In the genomic region with DNA sequence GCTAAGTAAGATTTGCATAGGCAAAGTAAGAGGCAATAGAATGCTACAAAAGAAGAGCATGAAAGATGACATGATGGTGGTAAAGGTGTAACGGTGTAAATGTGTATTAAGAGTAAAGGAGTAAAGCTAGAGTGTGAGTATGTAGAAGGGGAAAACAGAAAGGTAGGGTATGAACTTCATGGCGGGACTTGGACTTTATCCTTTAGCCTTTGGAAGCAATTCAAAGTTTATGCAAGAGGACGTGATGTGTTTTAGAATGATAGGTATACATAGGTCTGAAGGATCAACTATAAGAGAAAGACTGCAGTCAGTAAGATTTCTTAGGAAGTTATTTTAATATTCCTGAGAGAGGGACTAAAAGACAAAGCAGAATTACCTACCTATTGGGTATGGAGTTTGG, we compare ENCODE assay signal across 28 cellular contexts.
"Had no signal": no experiment of that assay in that cellular context is flagged by ENCODE, and none has a peak within 500 bp of the region (broad histone marks: within the 10 kb centered on the region; RNA-seq: fewer than 3 reads in every experiment).

No MANE protein-coding gene starts in this region.

- H3K36me3 ChIP-seq: neural progenitor cell, ovary, spleen, suprapubic skin, tibial artery, transverse colon, upper lobe of right lung, uterus had no signal

- H3K27me3 ChIP-seq: neural progenitor cell, ovary, spleen, suprapubic skin, testis, tibial artery, transverse colon, upper lobe of right lung, uterus had no signal

- H3K27ac ChIP-seq: neural progenitor cell, ovary, parathyroid adenoma, psoas muscle, skin epidermis, spleen, suprapubic skin, testis, tibial artery, transverse colon, upper lobe of right lung, uterus had no signal

- H3K4me3 ChIP-seq: neural progenitor cell, ovary, psoas muscle, skin epidermis, smooth muscle cell, spleen, suprapubic skin, testis, tibial artery, transverse colon, upper lobe of right lung, uterus had no signal

- DNase-seq: natural killer cell; occipital lobe; ovary; posterior cingulate gyrus; psoas muscle; right cardiac atrium; spleen; stimulated activated CD4-positive, alpha-beta T cell treated with anti-CD3 and anti-CD28 coated beads, Interleukin-12 subunit alpha, Interleukin-12 subunit beta, amount 100 ng/mL, for 4 hours; stimulated activated CD4-positive, alpha-beta T cell treated with anti-CD3 and anti-CD28 coated beads, Interleukin-1b, Interleukin-23, amount 100 ng/mL, for 48 hours; stimulated activated CD4-positive, alpha-beta T cell treated with anti-CD3 and anti-CD28 coated beads, Interleukin-4, amount 100 ng/mL, for 1 hour; stimulated activated CD4-positive, alpha-beta T cell treated with anti-CD3 and anti-CD28 coated beads, Interleukin-4, amount 100 ng/mL, for 4 hours; stimulated activated CD8-positive, alpha-beta memory T cell treated with anti-CD3 and anti-CD28 coated beads, Interleukin-4, amount 100 ng/mL, for 48 hours; stimulated activated naive CD4-positive, alpha-beta T cell; stimulated activated naive CD8-positive, alpha-beta T cell treated with anti-CD3 and anti-CD28 coated beads, Interleukin-15, amount 100 ng/mL, for 72 hours; stimulated activated naive CD8-positive, alpha-beta T cell treated with anti-CD3 and anti-CD28 coated beads, Interleukin-15, Interleukin-2, amounts not matched to agents 100 U/mL and 50 U/mL, for 24 hours; substantia nigra; testis; tibial artery; transverse colon; upper lobe of right lung; uterus had no signal

- H3K9me3 ChIP-seq: ovary, psoas muscle, spleen, suprapubic skin, testis, tibial artery, transverse colon, upper lobe of right lung, uterus had no signal

- H3K4me1 ChIP-seq: parathyroid adenoma, psoas muscle, spleen, suprapubic skin, testis, upper lobe of right lung, uterus had no signal

- ATAC-seq: natural killer cell; psoas muscle; right cardiac atrium; sciatic nerve; stimulated activated memory B cell treated with anti-CD40 and anti-IgM and Interleukin-4, amounts not matched to agents 10 μg/mL and 1 μg/mL and 100 μg/mL, for 72 hours; stimulated activated naive CD8-positive, alpha-beta T cell treated with anti-CD3 and anti-CD28 coated beads, Interleukin-15, amount 100 ng/mL, for 72 hours; stimulated activated naive CD8-positive, alpha-beta T cell treated with anti-CD3 and anti-CD28 coated beads, Interleukin-15, Interleukin-2, amounts not matched to agents 100 U/mL and 50 U/mL, for 24 hours; upper lobe of right lung had no signal
